Comparison of ENCODE assay signal across 6 cellular contexts in the genomic region with DNA sequence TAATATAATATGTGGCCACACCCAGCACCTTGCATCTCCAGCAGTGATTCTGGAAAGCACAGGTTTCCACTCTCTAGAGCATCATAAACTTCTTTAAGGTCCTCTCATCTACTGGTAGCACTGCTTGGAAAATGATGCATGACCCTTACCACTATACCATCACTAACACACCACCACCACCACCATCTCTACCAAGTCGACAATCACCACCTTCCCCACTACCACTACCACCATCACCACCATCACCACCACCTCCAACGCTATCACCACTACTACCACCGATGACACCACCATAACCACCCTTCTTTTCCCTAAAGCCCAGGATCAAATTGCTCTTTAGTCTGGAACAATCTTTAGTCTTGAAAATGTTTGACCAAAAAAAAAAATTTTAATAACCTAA.
"Had no signal": no experiment of that assay in that cellular context is flagged by ENCODE, and none has a peak within 500 bp of the region (broad histone marks: within the 10 kb centered on the region; RNA-seq: fewer than 3 reads in every experiment).

No MANE protein-coding gene starts in this region.

- H3K4me1 Mint-ChIP-seq: IgD-negative memory B cell had no signal

- H3K27ac ChIP-seq: HL-60 had no signal

- H3K27ac Mint-ChIP-seq: IgD-negative memory B cell had no signal

- ATAC-seq: HepG2, K562 had no signal

- H3K4me3 ChIP-seq: K562 had no signal

- H3K4me3 Mint-ChIP-seq: IgD-negative memory B cell had no signal

- H3K36me3 Mint-ChIP-seq: IgD-negative memory B cell had no signal

- DNase-seq: KBM-7, KG1 had no signal

- H3K27me3 Mint-ChIP-seq: IgD-negative memory B cell had no signal
